In the genomic region with DNA sequence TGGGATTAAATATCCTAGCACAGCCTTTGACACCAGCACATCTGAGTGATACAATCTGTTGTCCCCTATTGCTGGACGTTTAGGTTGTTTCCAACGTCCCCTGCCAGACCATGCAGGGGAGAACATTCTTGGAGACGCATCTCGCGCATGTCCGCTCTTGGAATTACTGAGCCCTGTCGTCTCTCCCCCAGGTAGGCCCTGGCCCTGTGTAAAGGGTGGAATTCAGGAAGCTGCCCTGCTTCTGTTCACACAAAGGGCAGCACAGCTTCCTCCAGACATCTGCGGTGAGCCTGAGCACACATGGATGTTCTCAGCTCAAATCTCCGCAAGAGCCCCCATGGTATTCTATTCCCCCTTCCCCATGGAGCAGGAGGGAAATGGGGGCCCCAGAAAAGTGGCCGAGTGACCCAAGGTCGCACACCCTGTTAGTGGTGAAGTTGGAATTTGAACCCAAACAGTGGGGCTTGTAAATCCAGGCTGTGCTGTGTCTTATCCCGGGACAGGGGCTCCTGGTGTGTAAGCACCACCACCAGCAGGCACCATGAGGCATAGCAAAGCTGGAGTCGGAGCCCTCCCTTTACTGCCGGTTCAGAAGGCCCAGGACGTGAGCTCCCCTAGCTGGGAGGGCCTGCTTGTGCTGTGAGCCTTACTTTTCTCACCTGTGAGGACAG, we compare ENCODE assay signal across 2 cellular contexts.
TF ChIP-seq lines count a peak whose summit lies in the region.

No MANE protein-coding gene starts in this region.

TF ChIP-seq in HepG2, 621 proteins besides CTCF, POLR2A, EP300 and RAD21 (continues in another document):
- TF ChIP-seq ZEB1 (IDR thresholded peaks at IDR 0.05; ENCODE audit: insufficient replicate concordance, low read depth): peak; percentile 56
- TF ChIP-seq HMGA1 (CRISPR knock-in tag; conservative IDR thresholded peaks at IDR 0.05): no peak
- TF ChIP-seq ZNF225 (CRISPR knock-in tag; IDR thresholded peaks at IDR 0.05): no peak
- peak; percentile 57; the same call in 1 of the 2 replicates for TF ChIP-seq TBX2 (CRISPR knock-in tag; IDR thresholded peaks at IDR 0.05; ENCODE audit: borderline replicate concordance)
- no peak for TF ChIP-seq HHEX (CRISPR knock-in tag; IDR thresholded peaks at IDR 0.05)
- no peak for TF ChIP-seq MTA3 (CRISPR knock-in tag; IDR thresholded peaks at IDR 0.05)
- no peak for TF ChIP-seq ZNF839 (CRISPR knock-in tag; IDR thresholded peaks at IDR 0.05; ENCODE audit: borderline replicate concordance)
- TF ChIP-seq ESRRA (CRISPR knock-in tag; IDR thresholded peaks at IDR 0.05; ENCODE audit: low read depth): peak; percentile 49
- no peak for TF ChIP-seq ZNF432 (CRISPR knock-in tag; IDR thresholded peaks at IDR 0.05; ENCODE audit: borderline replicate concordance)
- no peak for TF ChIP-seq NAIF1 (CRISPR knock-in tag; IDR thresholded peaks at IDR 0.05; ENCODE audit: borderline replicate concordance)
- TF ChIP-seq NR2F6 (IDR thresholded peaks at IDR 0.05): peak; percentile 68
- TF ChIP-seq NR2F6 (CRISPR knock-in tag; IDR thresholded peaks at IDR 0.05): peak; percentile 54
- TF ChIP-seq, protein P1, sequence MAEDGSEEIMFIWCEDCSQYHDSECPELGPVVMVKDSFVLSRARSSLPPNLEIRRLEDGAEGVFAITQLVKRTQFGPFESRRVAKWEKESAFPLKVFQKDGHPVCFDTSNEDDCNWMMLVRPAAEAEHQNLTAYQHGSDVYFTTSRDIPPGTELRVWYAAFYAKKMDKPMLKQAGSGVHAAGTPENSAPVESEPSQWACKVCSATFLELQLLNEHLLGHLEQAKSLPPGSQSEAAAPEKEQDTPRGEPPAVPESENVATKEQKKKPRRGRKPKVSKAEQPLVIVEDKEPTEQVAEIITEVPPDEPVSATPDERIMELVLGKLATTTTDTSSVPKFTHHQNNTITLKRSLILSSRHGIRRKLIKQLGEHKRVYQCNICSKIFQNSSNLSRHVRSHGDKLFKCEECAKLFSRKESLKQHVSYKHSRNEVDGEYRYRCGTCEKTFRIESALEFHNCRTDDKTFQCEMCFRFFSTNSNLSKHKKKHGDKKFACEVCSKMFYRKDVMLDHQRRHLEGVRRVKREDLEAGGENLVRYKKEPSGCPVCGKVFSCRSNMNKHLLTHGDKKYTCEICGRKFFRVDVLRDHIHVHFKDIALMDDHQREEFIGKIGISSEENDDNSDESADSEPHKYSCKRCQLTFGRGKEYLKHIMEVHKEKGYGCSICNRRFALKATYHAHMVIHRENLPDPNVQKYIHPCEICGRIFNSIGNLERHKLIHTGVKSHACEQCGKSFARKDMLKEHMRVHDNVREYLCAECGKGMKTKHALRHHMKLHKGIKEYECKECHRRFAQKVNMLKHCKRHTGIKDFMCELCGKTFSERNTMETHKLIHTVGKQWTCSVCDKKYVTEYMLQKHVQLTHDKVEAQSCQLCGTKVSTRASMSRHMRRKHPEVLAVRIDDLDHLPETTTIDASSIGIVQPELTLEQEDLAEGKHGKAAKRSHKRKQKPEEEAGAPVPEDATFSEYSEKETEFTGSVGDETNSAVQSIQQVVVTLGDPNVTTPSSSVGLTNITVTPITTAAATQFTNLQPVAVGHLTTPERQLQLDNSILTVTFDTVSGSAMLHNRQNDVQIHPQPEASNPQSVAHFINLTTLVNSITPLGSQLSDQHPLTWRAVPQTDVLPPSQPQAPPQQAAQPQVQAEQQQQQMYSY (CRISPR knock-in tag; IDR thresholded peaks at IDR 0.05): no peak
- 0 out of 2 replicates have a peak, but pooled peaks have one; percentile 27 for TF ChIP-seq ERF (CRISPR knock-in tag; IDR thresholded peaks at IDR 0.05)
- no peak for TF ChIP-seq SP4 (CRISPR knock-in tag; IDR thresholded peaks at IDR 0.05)
- TF ChIP-seq MAF1 (CRISPR knock-in tag; IDR thresholded peaks at IDR 0.05; ENCODE audit: borderline replicate concordance): no peak
- no peak; the same call in 1 of the 2 replicates for TF ChIP-seq IRF2 (CRISPR knock-in tag; IDR thresholded peaks at IDR 0.05)
- no peak for TF ChIP-seq MED8 (CRISPR knock-in tag; IDR thresholded peaks at IDR 0.05; ENCODE audit: insufficient replicate concordance)
- TF ChIP-seq RARA (CRISPR knock-in tag; IDR thresholded peaks at IDR 0.05): peak; percentile 48; the same call in 1 of the 2 replicates
- no peak for TF ChIP-seq ZNF207 (IDR thresholded peaks at IDR 0.05; ENCODE audit: borderline replicate concordance)
- peak; percentile 34; the same call in 1 of the 2 replicates for TF ChIP-seq ZMYM2 (CRISPR knock-in tag; IDR thresholded peaks at IDR 0.05)
- TF ChIP-seq, protein P2, sequence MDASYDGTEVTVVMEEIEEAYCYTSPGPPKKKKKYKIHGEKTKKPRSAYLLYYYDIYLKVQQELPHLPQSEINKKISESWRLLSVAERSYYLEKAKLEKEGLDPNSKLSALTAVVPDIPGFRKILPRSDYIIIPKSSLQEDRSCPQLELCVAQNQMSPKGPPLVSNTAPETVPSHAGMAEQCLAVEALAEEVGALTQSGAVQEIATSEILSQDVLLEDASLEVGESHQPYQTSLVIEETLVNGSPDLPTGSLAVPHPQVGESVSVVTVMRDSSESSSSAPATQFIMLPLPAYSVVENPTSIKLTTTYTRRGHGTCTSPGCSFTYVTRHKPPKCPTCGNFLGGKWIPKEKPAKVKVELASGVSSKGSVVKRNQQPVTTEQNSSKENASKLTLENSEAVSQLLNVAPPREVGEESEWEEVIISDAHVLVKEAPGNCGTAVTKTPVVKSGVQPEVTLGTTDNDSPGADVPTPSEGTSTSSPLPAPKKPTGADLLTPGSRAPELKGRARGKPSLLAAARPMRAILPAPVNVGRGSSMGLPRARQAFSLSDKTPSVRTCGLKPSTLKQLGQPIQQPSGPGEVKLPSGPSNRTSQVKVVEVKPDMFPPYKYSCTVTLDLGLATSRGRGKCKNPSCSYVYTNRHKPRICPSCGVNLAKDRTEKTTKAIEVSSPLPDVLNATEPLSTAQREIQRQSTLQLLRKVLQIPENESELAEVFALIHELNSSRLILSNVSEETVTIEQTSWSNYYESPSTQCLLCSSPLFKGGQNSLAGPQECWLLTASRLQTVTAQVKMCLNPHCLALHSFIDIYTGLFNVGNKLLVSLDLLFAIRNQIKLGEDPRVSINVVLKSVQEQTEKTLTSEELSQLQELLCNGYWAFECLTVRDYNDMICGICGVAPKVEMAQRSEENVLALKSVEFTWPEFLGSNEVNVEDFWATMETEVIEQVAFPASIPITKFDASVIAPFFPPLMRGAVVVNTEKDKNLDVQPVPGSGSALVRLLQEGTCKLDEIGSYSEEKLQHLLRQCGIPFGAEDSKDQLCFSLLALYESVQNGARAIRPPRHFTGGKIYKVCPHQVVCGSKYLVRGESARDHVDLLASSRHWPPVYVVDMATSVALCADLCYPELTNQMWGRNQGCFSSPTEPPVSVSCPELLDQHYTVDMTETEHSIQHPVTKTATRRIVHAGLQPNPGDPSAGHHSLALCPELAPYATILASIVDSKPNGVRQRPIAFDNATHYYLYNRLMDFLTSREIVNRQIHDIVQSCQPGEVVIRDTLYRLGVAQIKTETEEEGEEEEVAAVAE (CRISPR knock-in tag; IDR thresholded peaks at IDR 0.05; ENCODE audit: borderline replicate concordance): 0 out of 2 replicates have a peak, but pooled peaks have one; percentile 34
- no peak for TF ChIP-seq GPN1 (CRISPR knock-in tag; IDR thresholded peaks at IDR 0.05; ENCODE audit: borderline replicate concordance)
- TF ChIP-seq PLRG1 (conservative IDR thresholded peaks at IDR 0.05): no peak
- TF ChIP-seq GABPB1 (CRISPR knock-in tag; IDR thresholded peaks at IDR 0.05): 0 out of 2 replicates have a peak, but pooled peaks have one; percentile 21
- TF ChIP-seq TP53 (CRISPR knock-in tag; conservative IDR thresholded peaks at IDR 0.05): no peak
- TF ChIP-seq XRCC5 (optimal IDR thresholded peaks at IDR 0.05; ENCODE audit: low read length): peak; percentile 22

TF ChIP-seq in K562, 482 proteins besides CTCF, POLR2A, EP300 and RAD21:
- TF ChIP-seq U2AF2 (optimal IDR thresholded peaks at IDR 0.05; ENCODE audit: low read depth, low read length) (no peak), KLF13 (tag; IDR thresholded peaks at IDR 0.05; ENCODE audit: borderline replicate concordance, low read depth) (no peak), ZNF699 (CRISPR knock-in tag; IDR thresholded peaks at IDR 0.05; ENCODE audit: insufficient replicate concordance) (no peak), ZFX (CRISPR knock-in tag; IDR thresholded peaks at IDR 0.05) (no peak)
- TF ChIP-seq, protein P3, sequence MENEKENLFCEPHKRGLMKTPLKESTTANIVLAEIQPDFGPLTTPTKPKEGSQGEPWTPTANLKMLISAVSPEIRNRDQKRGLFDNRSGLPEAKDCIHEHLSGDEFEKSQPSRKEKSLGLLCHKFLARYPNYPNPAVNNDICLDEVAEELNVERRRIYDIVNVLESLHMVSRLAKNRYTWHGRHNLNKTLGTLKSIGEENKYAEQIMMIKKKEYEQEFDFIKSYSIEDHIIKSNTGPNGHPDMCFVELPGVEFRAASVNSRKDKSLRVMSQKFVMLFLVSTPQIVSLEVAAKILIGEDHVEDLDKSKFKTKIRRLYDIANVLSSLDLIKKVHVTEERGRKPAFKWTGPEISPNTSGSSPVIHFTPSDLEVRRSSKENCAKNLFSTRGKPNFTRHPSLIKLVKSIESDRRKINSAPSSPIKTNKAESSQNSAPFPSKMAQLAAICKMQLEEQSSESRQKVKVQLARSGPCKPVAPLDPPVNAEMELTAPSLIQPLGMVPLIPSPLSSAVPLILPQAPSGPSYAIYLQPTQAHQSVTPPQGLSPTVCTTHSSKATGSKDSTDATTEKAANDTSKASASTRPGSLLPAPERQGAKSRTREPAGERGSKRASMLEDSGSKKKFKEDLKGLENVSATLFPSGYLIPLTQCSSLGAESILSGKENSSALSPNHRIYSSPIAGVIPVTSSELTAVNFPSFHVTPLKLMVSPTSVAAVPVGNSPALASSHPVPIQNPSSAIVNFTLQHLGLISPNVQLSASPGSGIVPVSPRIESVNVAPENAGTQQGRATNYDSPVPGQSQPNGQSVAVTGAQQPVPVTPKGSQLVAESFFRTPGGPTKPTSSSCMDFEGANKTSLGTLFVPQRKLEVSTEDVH (IDR thresholded peaks at IDR 0.05; ENCODE audit: low read depth, partially characterized antibody): no peak
- TF ChIP-seq, protein P4, sequence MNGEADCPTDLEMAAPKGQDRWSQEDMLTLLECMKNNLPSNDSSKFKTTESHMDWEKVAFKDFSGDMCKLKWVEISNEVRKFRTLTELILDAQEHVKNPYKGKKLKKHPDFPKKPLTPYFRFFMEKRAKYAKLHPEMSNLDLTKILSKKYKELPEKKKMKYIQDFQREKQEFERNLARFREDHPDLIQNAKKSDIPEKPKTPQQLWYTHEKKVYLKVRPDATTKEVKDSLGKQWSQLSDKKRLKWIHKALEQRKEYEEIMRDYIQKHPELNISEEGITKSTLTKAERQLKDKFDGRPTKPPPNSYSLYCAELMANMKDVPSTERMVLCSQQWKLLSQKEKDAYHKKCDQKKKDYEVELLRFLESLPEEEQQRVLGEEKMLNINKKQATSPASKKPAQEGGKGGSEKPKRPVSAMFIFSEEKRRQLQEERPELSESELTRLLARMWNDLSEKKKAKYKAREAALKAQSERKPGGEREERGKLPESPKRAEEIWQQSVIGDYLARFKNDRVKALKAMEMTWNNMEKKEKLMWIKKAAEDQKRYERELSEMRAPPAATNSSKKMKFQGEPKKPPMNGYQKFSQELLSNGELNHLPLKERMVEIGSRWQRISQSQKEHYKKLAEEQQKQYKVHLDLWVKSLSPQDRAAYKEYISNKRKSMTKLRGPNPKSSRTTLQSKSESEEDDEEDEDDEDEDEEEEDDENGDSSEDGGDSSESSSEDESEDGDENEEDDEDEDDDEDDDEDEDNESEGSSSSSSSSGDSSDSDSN (IDR thresholded peaks at IDR 0.05; ENCODE audit: borderline replicate concordance in 1 of 2, low read depth in 2 of 2, low read length in 2 of 2): no peak
